9 cellular contexts compared by ENCODE assay signal in the genomic region with DNA sequence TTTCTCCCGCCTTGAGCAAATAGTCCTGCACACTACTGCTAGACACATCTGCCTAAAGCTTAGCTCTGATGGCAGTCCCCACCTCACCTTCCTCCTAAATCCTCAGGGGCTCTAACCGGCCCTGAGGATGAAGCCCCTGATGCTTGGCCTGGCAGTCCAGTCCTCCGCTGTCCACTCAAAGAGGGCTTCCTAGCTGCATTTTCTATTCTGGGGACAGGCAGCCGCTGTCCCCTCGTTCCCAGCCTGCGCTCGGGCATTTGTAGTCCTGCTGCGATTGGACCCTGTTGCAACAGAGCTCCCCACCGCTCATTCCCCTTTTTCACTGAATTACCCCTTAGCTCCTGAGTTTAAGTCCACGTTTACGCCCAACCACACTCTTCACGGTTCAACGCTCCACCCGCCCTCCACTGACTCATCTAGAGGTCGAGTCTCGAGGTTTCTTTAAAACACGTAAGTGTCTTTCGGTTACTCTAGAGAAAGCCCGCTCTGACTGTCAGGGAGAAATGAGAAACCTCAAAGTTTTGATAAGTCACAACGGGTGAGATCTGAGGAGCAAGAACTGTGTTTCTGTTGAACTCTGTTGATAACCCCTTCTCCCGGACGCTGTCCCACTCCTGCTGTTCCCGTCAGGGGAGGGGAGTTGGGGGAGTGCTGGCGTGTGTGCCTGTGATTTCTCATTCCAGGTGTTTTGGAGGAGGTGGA. TPM values are rescaled to one million over a fixed set of nuclear protein-coding genes. Genes with fewer than 3 reads are reported as not detected.
A peak's percentile ranks its signal among the peaks of the same experiment; 100 is the strongest.
DNase-seq lines count a peak whose midpoint lies in the region; ATAC-seq and TF ChIP-seq lines count a peak whose summit lies in the region.
"Had no signal": no experiment of that assay in that cellular context is flagged by ENCODE, and none has a peak within 500 bp of the region (broad histone marks: within the 10 kb centered on the region; RNA-seq: fewer than 3 reads in every experiment).

No MANE protein-coding gene starts in this region.

- H3K36me3 ChIP-seq in Caco-2 (ENCODE audit: control insufficient read depth, insufficient read depth, low read length) (no peaks in the 10 kb centered on the region), fibroblast of lung (ENCODE audit: control insufficient read depth, insufficient read depth, low read length) (no peaks in the 10 kb centered on the region)
- H3K36me3 ChIP-seq: pancreas had no signal

- POLR2A ChIA-PET in Caco-2 (lab: Charles Lee), result interaction anchor here (0.9 to 1.2 kb wide), 2 partner anchors 12 to 143 kb away, joined by 3 to 4 read pairs; partner anchors contain the start of gene TOP2A
- POLR2A ChIA-PET in activated CD4-positive, alpha-beta memory T cell treated with anti-CD3 and anti-CD28 coated beads, Interleukin-2, amount 10 ng/mL, durations not matched to agents 7 days and 5 days (lab: Charles Lee), result interaction anchor here (0.5 to 7.6 kb wide), 39 partner anchors 9 to 342 kb away, joined by 3 to 130 read pairs (median 5); partner anchors contain the start of genes CDC6, IGFBP4, SMARCE1 and TOP2A
- POLR2A ChIA-PET in HEK293T (lab: Yijun Ruan, JAX), result interaction anchor here (0.6 to 1.5 kb wide), 4 partner anchors 11 to 143 kb away, joined by 3 to 9 read pairs (median 3); partner anchors contain the start of gene TOP2A

- no peaks in the 10 kb centered on the region for H3K27me3 ChIP-seq in Caco-2 (replicated peaks; ENCODE audit: control insufficient read depth, insufficient read depth, low read length)
- peaks cover 27% of the 10 kb centered on the region for H3K27me3 ChIP-seq in fibroblast of lung (ENCODE audit: control insufficient read depth, insufficient read depth, low read length)
- H3K27me3 ChIP-seq: pancreas had no signal

- H4K20me1 ChIP-seq in fibroblast of lung (ENCODE audit: control insufficient read depth, extremely low read depth, insufficient read depth, low read length), result no peaks in the 10 kb centered on the region

- peak overlapping the region; percentile 59 for H3K4me2 ChIP-seq in fibroblast of lung (ENCODE audit: extremely low read depth, insufficient read depth, low read length)

- in situ Hi-C loops in G401 (cut with HindIII; ENCODE audit: low sequenced_read_pairs), result no loop called here

- H3K27me3 Mint-ChIP-seq in Caco-2 (ENCODE audit: insufficient read depth, unreplicated experiment), result peaks cover 6% of the 10 kb centered on the region
- H3K27me3 Mint-ChIP-seq in activated CD4-positive, alpha-beta memory T cell treated with anti-CD3 and anti-CD28 coated beads, Interleukin-2, amount 10 ng/mL, durations not matched to agents 7 days and 5 days, result peaks cover 35% of the 10 kb centered on the region

- intact Hi-C loops in Caco-2 (cut with micrococcal nuclease; ENCODE audit: unreplicated experiment), result loop anchor here (1.0 to 5.0 kb wide), 5 partner anchors 8 to 202 kb away; no protein-coding TSS in a partner anchor

- peaks cover 8% of the 10 kb centered on the region; the same call in 1 of the 2 replicates for H3K4me1 ChIP-seq in Caco-2
- H3K4me1 ChIP-seq in fibroblast of lung (ENCODE audit: control insufficient read depth, extremely low read depth, insufficient read depth, low read length), result peaks cover 25% of the 10 kb centered on the region

- no peak overlapping the region for H3K27ac ChIP-seq in fibroblast of lung (ENCODE audit: insufficient read depth, low read length)

- CTCF ChIA-PET in Caco-2 (lab: Charles Lee) (interaction anchor here (0.6 to 3.8 kb wide), 18 partner anchors 9 to 244 kb away, joined by 3 to 99 read pairs (median 6); partner anchors contain the start of genes IGFBP4 and TOP2A), HEK293T (lab: Yijun Ruan, JAX) (interaction anchor here (0.6 to 3.3 kb wide), 14 partner anchors 8 to 198 kb away, joined by 3 to 17 read pairs (median 5); no protein-coding TSS in a partner anchor)
- CTCF ChIA-PET in activated CD4-positive, alpha-beta memory T cell treated with anti-CD3 and anti-CD28 coated beads, Interleukin-2, amount 10 ng/mL, durations not matched to agents 7 days and 5 days (lab: Charles Lee), result interaction anchor here (0.6 to 13.0 kb wide), 42 partner anchors 9 to 272 kb away, joined by 3 to 266 read pairs (median 6); partner anchors contain the start of genes GJD3, IGFBP4, SMARCE1 and TOP2A

- H3K4me3 Mint-ChIP-seq in Caco-2 (ENCODE audit: unreplicated experiment), result peak overlapping the region; percentile 30
- peak overlapping the region; percentile 74 for H3K4me3 Mint-ChIP-seq in activated CD4-positive, alpha-beta memory T cell treated with anti-CD3 and anti-CD28 coated beads, Interleukin-2, amount 10 ng/mL, durations not matched to agents 7 days and 5 days

- peak in 1 of 2 experiments; percentile 24 for DNase-seq in Caco-2
- peak; percentile 90 for DNase-seq in M059J (ENCODE audit: low read depth)
- DNase-seq in activated CD4-positive, alpha-beta memory T cell treated with anti-CD3 and anti-CD28 coated beads, Interleukin-2, amount 10 ng/mL, durations not matched to agents 7 days and 5 days, result peak; percentile 86
- peak; percentile 76 to 92 for DNase-seq in fibroblast of lung (ENCODE audit: low read depth in 2 of 2)
- peak; percentile 89 for DNase-seq in stimulated activated CD4-positive, alpha-beta T cell treated with anti-CD3 and anti-CD28 coated beads, Interleukin-15, amount 100 ng/mL, for 24 hours
- no peak for DNase-seq in G401 (ENCODE audit: low spot score)
- DNase-seq in HEK293T (ENCODE audit: extremely low spot score), result no peak

- no peaks in the 10 kb centered on the region for H3K36me3 Mint-ChIP-seq in Caco-2 (ENCODE audit: insufficient read depth, unreplicated experiment)
- H3K36me3 Mint-ChIP-seq in activated CD4-positive, alpha-beta memory T cell treated with anti-CD3 and anti-CD28 coated beads, Interleukin-2, amount 10 ng/mL, durations not matched to agents 7 days and 5 days (ENCODE audit: low read depth), result peaks cover 38% of the 10 kb centered on the region

- H3K9ac ChIP-seq in fibroblast of lung (ENCODE audit: insufficient read depth, low read length), result no peak overlapping the region

- no peak for TF ChIP-seq CTCF in Caco-2 (IDR thresholded peaks at IDR 0.05; ENCODE audit: insufficient read depth in 1 of 2, low read depth in 1 of 2, low read length in 1 of 2, severe bottlenecking in 1 of 2, unreplicated experiment in 1 of 2)
- TF ChIP-seq CTCF in fibroblast of lung (conservative IDR thresholded peaks at IDR 0.05 in 1 of 2, IDR thresholded peaks at IDR 0.05 in 1 of 2; ENCODE audit: low read depth in 1 of 2, low read length in 2 of 2), result no peak

- H3K9me3 Mint-ChIP-seq in Caco-2 (ENCODE audit: unreplicated experiment), result no peaks in the 10 kb centered on the region
- H3K9me3 Mint-ChIP-seq in activated CD4-positive, alpha-beta memory T cell treated with anti-CD3 and anti-CD28 coated beads, Interleukin-2, amount 10 ng/mL, durations not matched to agents 7 days and 5 days, result no peaks in the 10 kb centered on the region

- peaks cover 6% of the 10 kb centered on the region for H3K4me1 Mint-ChIP-seq in Caco-2 (ENCODE audit: low read depth, unreplicated experiment)
- peaks cover 79% of the 10 kb centered on the region for H3K4me1 Mint-ChIP-seq in activated CD4-positive, alpha-beta memory T cell treated with anti-CD3 and anti-CD28 coated beads, Interleukin-2, amount 10 ng/mL, durations not matched to agents 7 days and 5 days

- H3K27ac Mint-ChIP-seq in Caco-2 (ENCODE audit: unreplicated experiment), result no peak overlapping the region
- peak overlapping the region; percentile 91 for H3K27ac Mint-ChIP-seq in activated CD4-positive, alpha-beta memory T cell treated with anti-CD3 and anti-CD28 coated beads, Interleukin-2, amount 10 ng/mL, durations not matched to agents 7 days and 5 days

- BruUV-seq in Caco-2 (replicated peaks; lab: Mats Ljungman, UMichigan), result no TSS peak

- H3K79me2 ChIP-seq in fibroblast of lung (ENCODE audit: control insufficient read depth, insufficient read depth, low read length), result no peaks in the 10 kb centered on the region

- no peak overlapping the region for H3K4me3 ChIP-seq in Caco-2 (ENCODE audit: low read depth, low read length)
- peak overlapping the region in 1 of 4 experiments; percentile 5 for H3K4me3 ChIP-seq in fibroblast of lung (replicated peaks in 1 of 4; ENCODE audit: control extremely low read depth in 1 of 4, insufficient read depth in 1 of 4, low read depth in 3 of 4, low read length in 4 of 4)

- H3K9me3 ChIP-seq in Caco-2 (no peaks in the 10 kb centered on the region), fibroblast of lung (ENCODE audit: control insufficient read depth, insufficient read depth, low read depth, low read length) (no peaks in the 10 kb centered on the region)
- H3K9me3 ChIP-seq: pancreas had no signal

- peak overlapping the region; percentile 38 for H2AFZ ChIP-seq in fibroblast of lung (ENCODE audit: low read length)

- peak; percentile 56 for ATAC-seq in GM21526 (IDR thresholded peaks at IDR 0.05; ENCODE audit: low FRiP score, unreplicated experiment)

TF ChIP-seq in HEK293T, 16 proteins besides CTCF, POLR2A, EP300 and RAD21 (continues in another document):
- TF ChIP-seq SUZ12 (IDR thresholded peaks at IDR 0.05) (no peak), CTBP1 (IDR thresholded peaks at IDR 0.05; ENCODE audit: borderline replicate concordance) (no peak), HDGF (IDR thresholded peaks at IDR 0.05; ENCODE audit: borderline replicate concordance) (no peak), ELF4 (IDR thresholded peaks at IDR 0.05) (no peak), ZNF384 (IDR thresholded peaks at IDR 0.05) (no peak)

RNA-seq across cellular contexts. Expression of gene CCR7, which starts 4.5 kb away (rescaled TPM):
- total RNA-seq in Caco-2 (2022) (not detected in 2 replicates), fibroblast of lung (under 0.01 TPM in 1 of 2 replicates, not detected in the other)
- not detected in 2 replicates for total RNA-seq in M059J (2014; rRNA removed; shearing (Covaris generic))
- total RNA-seq in activated CD4-positive, alpha-beta memory T cell treated with anti-CD3 and anti-CD28 coated beads, Interleukin-2, amount 10 ng/mL, durations not matched to agents 7 days and 5 days, result 10 to 100 TPM; 43.3 to 44.6 TPM
- polyA plus RNA-seq in fibroblast of lung, result 0.07 and 0.10 TPM in 2 replicates
- polyA plus RNA-seq in fibroblast of lung (2012), result 0.14 and 0.22 TPM in 2 replicates
- 0.30 TPM in 1 of 2 replicates, not detected in the other for polyA minus RNA-seq in fibroblast of lung (ENCODE audit: low replicate concordance)
- total RNA-seq in G401 (2014; rRNA removed; shearing (Covaris generic)), result not detected in 2 replicates

RNA-seq across cellular contexts. Expression of gene TNS4, which starts 59.3 kb away (rescaled TPM):
- total RNA-seq in Caco-2 (2022) (0.65 TPM in 1 of 2 replicates, not detected in the other), fibroblast of lung (under 0.01 TPM in 1 of 2 replicates, not detected in the other)
- total RNA-seq in M059J (2014; rRNA removed; shearing (Covaris generic)), result 0.10 TPM in 1 of 2 replicates, not detected in the other
- 10 to 100 TPM in 1 of 2 experiments, 1 to 10 TPM in 1; 9.5 to 12.7 TPM for total RNA-seq in activated CD4-positive, alpha-beta memory T cell treated with anti-CD3 and anti-CD28 coated beads, Interleukin-2, amount 10 ng/mL, durations not matched to agents 7 days and 5 days
- 0.01 and 0.05 TPM in 2 replicates for polyA plus RNA-seq in fibroblast of lung
- polyA plus RNA-seq in fibroblast of lung (2012), result 0.24 TPM in 1 of 2 replicates, not detected in the other
- polyA minus RNA-seq in fibroblast of lung (ENCODE audit: low replicate concordance), result not detected in 2 replicates
- total RNA-seq in G401 (2014; rRNA removed; shearing (Covaris generic)), result not detected in 2 replicates
- polyA plus RNA-seq: pancreas had no signal

Comparison
In these comparisons a context has a peak if more than half of its experiments do, and no peak if none do; other contexts are left out.
1. DNase-seq: peak in M059J (single experiment), activated CD4-positive, alpha-beta memory T cell treated with anti-CD3 and anti-CD28 coated beads, Interleukin-2, amount 10 ng/mL, durations not matched to agents 7 days and 5 days (single experiment), fibroblast of lung (2 of 2) and stimulated activated CD4-positive, alpha-beta T cell treated with anti-CD3 and anti-CD28 coated beads, Interleukin-15, amount 100 ng/mL, for 24 hours (single experiment); none in G401 (single experiment) and HEK293T (single experiment).
2. RNA of gene CCR7, which starts 4.5 kb away (total RNA-seq): 43.3 to 44.6 TPM in activated CD4-positive, alpha-beta memory T cell treated with anti-CD3 and anti-CD28 coated beads, Interleukin-2, amount 10 ng/mL, durations not matched to agents 7 days and 5 days; not detected in Caco-2, not detected in M059J, under 0.01 TPM in fibroblast of lung and not detected in G401; every median in the first group is over 10 times any median in the second.